ENCODE assay signal across 8 cellular contexts in the genomic region with DNA sequence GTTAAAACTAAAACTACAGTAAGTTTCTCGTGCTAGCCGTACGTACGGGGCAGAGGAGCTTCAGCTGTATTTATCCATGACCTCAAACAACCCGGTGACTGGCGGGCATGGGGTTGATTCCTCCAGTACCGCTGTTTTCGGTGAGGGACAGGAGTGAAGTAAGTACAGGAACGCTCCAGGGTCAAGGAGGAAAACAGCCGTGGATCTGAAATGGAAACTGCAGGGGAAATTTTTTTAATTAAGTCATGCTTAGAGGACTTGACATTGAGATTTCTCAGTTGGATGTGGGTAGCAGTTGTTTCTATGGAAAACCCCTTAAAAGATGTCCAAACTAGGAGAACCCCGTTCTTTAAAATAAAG. TPM values are rescaled to one million over a fixed set of nuclear protein-coding genes. Genes with fewer than 3 reads are reported as not detected.
DNase-seq lines count a peak whose midpoint lies in the region; ATAC-seq and TF ChIP-seq lines count a peak whose summit lies in the region.

No MANE protein-coding gene starts in this region.

- H3K9me3 ChIP-seq in DND-41 (ENCODE audit: insufficient read depth, low read length, severe bottlenecking), result no peaks in the 10 kb centered on the region
- H3K9me3 ChIP-seq in breast epithelium, result no peaks in the 10 kb centered on the region
- no peaks in the 10 kb centered on the region for H3K9me3 ChIP-seq in lung (ENCODE audit: control insufficient read depth in 2 of 2, insufficient read depth in 1 of 2, low read length in 1 of 2)
- H3K9me3 ChIP-seq in upper lobe of right lung, result no peaks in the 10 kb centered on the region

- H2AFZ ChIP-seq in DND-41 (ENCODE audit: low read depth, low read length), result 0 out of 2 replicates have a peak overlapping the region, but pooled peaks have one; percentile 75

- peaks cover 16% of the 10 kb centered on the region for H3K36me3 ChIP-seq in DND-41 (ENCODE audit: insufficient read depth, low read length)
- H3K36me3 ChIP-seq in breast epithelium, result no peaks in the 10 kb centered on the region
- no peaks in the 10 kb centered on the region for H3K36me3 ChIP-seq in lung (ENCODE audit: control insufficient read depth in 2 of 2, insufficient read depth in 2 of 2, low read length in 2 of 2)
- H3K36me3 ChIP-seq in upper lobe of right lung, result no peaks in the 10 kb centered on the region

- H3K4me1 ChIP-seq in DND-41 (ENCODE audit: insufficient read depth, low read length), result peaks cover 29% of the 10 kb centered on the region
- peaks cover 7 to 18% of the 10 kb centered on the region in 2 donors for H3K4me1 ChIP-seq in breast epithelium
- peaks cover 12 to 14% of the 10 kb centered on the region in 2 donors for H3K4me1 ChIP-seq in lung (ENCODE audit: control insufficient read depth in 2 of 2, insufficient read depth in 2 of 2, low read length in 2 of 2)
- peaks cover 40% of the 10 kb centered on the region for H3K4me1 ChIP-seq in upper lobe of right lung

- H3K79me2 ChIP-seq in DND-41 (ENCODE audit: insufficient read depth, low read length), result peaks cover 58% of the 10 kb centered on the region

- peak overlapping the region; percentile 84 to 91; a peak in 3 of 4 replicates for H3K4me3 ChIP-seq in DND-41 (ENCODE audit: low read depth in 1 of 2, low read length in 2 of 2)
- H3K4me3 ChIP-seq in breast epithelium, result peak overlapping the region; percentile 81 to 94 (median 89)
- peak overlapping the region; percentile 94 for H3K4me3 ChIP-seq in lung
- peak overlapping the region; percentile 92 for H3K4me3 ChIP-seq in upper lobe of right lung

- no peak for DNase-seq in DND-41
- peak; percentile 22 for DNase-seq in LHCN-M2 (ENCODE audit: low read depth)
- DNase-seq in breast epithelium (ENCODE audit: low spot score in 2 of 2), result no peak
- no peak for DNase-seq in lung (ENCODE audit: low spot score)
- no peak for DNase-seq in upper lobe of right lung
- DNase-seq in Ammon's horn (ENCODE audit: low spot score), result no peak
- DNase-seq in HPDE6-E6E7 (ENCODE audit: extremely low spot score), result no peak

- H3K27me3 ChIP-seq in DND-41 (ENCODE audit: insufficient read depth, low read length, poor library complexity), result no peaks in the 10 kb centered on the region
- no peaks in the 10 kb centered on the region for H3K27me3 ChIP-seq in breast epithelium
- no peaks in the 10 kb centered on the region for H3K27me3 ChIP-seq in lung (ENCODE audit: control insufficient read depth, insufficient read depth)
- no peaks in the 10 kb centered on the region for H3K27me3 ChIP-seq in upper lobe of right lung

- ATAC-seq in DND-41 (ENCODE audit: insufficient read depth, low read depth), result peak; percentile 38
- ATAC-seq in lung (ENCODE audit: insufficient read depth, low FRiP score), result no peak
- ATAC-seq in upper lobe of right lung, result no peak
- no peak for ATAC-seq in GM21381 (IDR thresholded peaks at IDR 0.05; ENCODE audit: unreplicated experiment)

- intact Hi-C loops in breast epithelium (cut with DNase I; ENCODE audit: low total_unique reads) (no loop called here), upper lobe of right lung (cut with DNase I) (no loop called here)

- TF ChIP-seq CTCF in DND-41 (IDR thresholded peaks at IDR 0.05; ENCODE audit: borderline replicate concordance, extremely low read depth, low read length, poor library complexity, severe bottlenecking) (no peak), breast epithelium (IDR thresholded peaks at IDR 0.05) (no peak), lung (IDR thresholded peaks at IDR 0.05; ENCODE audit: control extremely low read depth, extremely low read depth) (no peak), upper lobe of right lung (IDR thresholded peaks at IDR 0.05) (no peak)

- H3K27ac ChIP-seq in DND-41 (ENCODE audit: low read length) (peak overlapping the region; percentile 51; the same call in 1 of the 2 replicates), breast epithelium (peak overlapping the region; percentile 72 to 83), lung (ENCODE audit: low read depth in 1 of 2, low read length in 1 of 2) (peak overlapping the region; percentile 51 to 96), upper lobe of right lung (peak overlapping the region; percentile 77)

- H3K4me2 ChIP-seq in DND-41 (ENCODE audit: insufficient read depth, low read length), result peak overlapping the region; percentile 75

- H4K20me1 ChIP-seq in DND-41 (ENCODE audit: insufficient read depth, low read length), result peaks cover 49% of the 10 kb centered on the region

- peak overlapping the region; percentile 94 for H3K9ac ChIP-seq in DND-41 (ENCODE audit: low read depth, low read length)

- 1 to 2% methylated on average over 11 of the region's 11 CpGs for WGBS in lung, 2 donors

- TF ChIP-seq POLR2A in breast epithelium (IDR thresholded peaks at IDR 0.05), result no peak

RNA-seq across cellular contexts. Expression of gene RAB12, which starts 1.2 kb away (rescaled TPM):
- total RNA-seq in LHCN-M2 (2014; rRNA removed) (46.4 and 53.0 TPM in 2 replicates), breast epithelium (10 to 100 TPM; 46.5 to 64.0 (median 55.0) TPM), lung (10 to 100 TPM; 36.3 to 74.5 TPM), upper lobe of right lung (48.6 TPM)
- 20.3 TPM for polyA plus RNA-seq in LHCN-M2 (2012)
- 10 to 100 TPM; 26.7 to 42.1 TPM for polyA plus RNA-seq in lung
